ENCODE assay signal across 20 cellular contexts in the genomic region with DNA sequence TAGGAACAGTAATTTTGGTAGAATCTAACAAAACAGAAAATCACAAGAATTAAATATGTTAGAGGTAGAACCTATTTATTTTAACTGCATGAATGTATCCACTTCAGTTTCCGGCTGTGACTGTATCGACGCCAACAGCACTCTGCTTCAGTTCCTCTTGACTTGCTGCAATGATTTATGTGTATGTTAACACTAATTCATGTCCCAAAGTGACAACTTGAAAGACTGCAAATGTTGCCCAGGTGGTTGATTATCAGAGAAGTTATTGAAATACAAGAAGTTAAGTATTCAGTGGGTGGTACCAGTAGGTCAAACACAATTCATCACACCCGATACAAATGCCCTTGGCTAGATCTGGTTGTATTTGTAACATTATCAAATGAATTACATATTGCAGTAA.
"Had no signal": no experiment of that assay in that cellular context is flagged by ENCODE, and none has a peak within 500 bp of the region (broad histone marks: within the 10 kb centered on the region; RNA-seq: fewer than 3 reads in every experiment).

No MANE protein-coding gene starts in this region.

- H3K36me3 ChIP-seq: ascending aorta, breast epithelium, heart left ventricle, prostate gland, tibial nerve, vagina had no signal

- H3K9me3 ChIP-seq: ascending aorta, breast epithelium, prostate gland, vagina had no signal

- H3K4me3 ChIP-seq: ascending aorta, breast epithelium, heart left ventricle, lung, prostate gland, tibial nerve, vagina had no signal

- H3K4me1 ChIP-seq: ascending aorta, breast epithelium, foreskin keratinocyte, heart left ventricle, prostate gland, tibial nerve, vagina had no signal

- DNase-seq: activated CD4-positive, alpha-beta memory T cell treated with anti-CD3 and anti-CD28 coated beads, Interleukin-2, amount 10 ng/mL, durations not matched to agents 7 days and 5 days; activated CD4-positive, alpha-beta T cell treated with anti-CD3 and anti-CD28 coated beads for 4 hours; activated naive CD4-positive, alpha-beta T cell treated with anti-CD3 and anti-CD28 coated beads, Interleukin-2, amount 10 ng/mL, durations not matched to agents 7 days and 5 days; activated T-cell treated with anti-CD3 and anti-CD28 coated beads, Interleukin-2, amount 50 U/mL, for 24 hours; effector memory CD4-positive, alpha-beta T cell; foreskin keratinocyte; heart left ventricle; left colon; right cardiac atrium; small intestine; stimulated activated CD4-positive, alpha-beta T cell treated with anti-CD3 and anti-CD28 coated beads, Interleukin-4, amount 100 ng/mL, for 4 hours; stimulated activated CD8-positive, alpha-beta memory T cell treated with anti-CD3 and anti-CD28 coated beads, Interleukin-4, amount 100 ng/mL, for 48 hours; stimulated activated naive CD4-positive, alpha-beta T cell treated with Interleukin-2 at 50 U/mL for 16 hours; substantia nigra had no signal

- H3K27me3 ChIP-seq: ascending aorta, breast epithelium, foreskin keratinocyte, heart left ventricle, tibial nerve, vagina had no signal

- H3K27ac ChIP-seq: ascending aorta, breast epithelium, foreskin keratinocyte, heart left ventricle, prostate gland, tibial nerve, vagina had no signal
